In the genomic region with DNA sequence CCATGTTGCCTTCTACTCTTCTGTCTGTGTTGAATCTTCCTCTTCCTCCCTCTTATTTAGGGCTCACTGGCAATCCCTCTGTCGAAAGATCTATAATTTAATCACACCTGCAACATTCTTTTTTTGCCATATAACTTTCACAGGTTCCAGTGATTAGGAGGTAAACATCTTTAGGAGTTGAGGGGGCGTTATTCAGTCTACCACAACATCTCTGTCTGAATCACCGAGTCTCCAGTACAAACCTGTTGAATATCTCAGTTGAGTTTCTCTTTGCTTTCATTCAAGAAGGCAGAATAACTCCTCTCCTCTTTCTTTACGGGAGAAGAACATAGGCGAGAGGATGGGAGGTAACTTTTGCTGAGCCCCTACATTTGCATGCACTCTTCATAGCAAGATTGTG, we compare ENCODE assay signal across 10 cellular contexts.
"Had no signal": no experiment of that assay in that cellular context is flagged by ENCODE, and none has a peak within 500 bp of the region (broad histone marks: within the 10 kb centered on the region; RNA-seq: fewer than 3 reads in every experiment).

No MANE protein-coding gene starts in this region.

- H3K4me3 Mint-ChIP-seq: H9, HFFc6 had no signal

- DNase-seq: GM23248, GOT3, H7, H9, HCEC 1CT, HFFc6 had no signal

- FAIRE-seq: H1, H54 had no signal

- H3K27ac ChIP-seq: GM23248 had no signal

- H3K9me3 ChIP-seq: HAP-1 had no signal

- H3K9me3 Mint-ChIP-seq: H9, HFFc6 had no signal

- H3K4me1 ChIP-seq: HAP-1 had no signal

- H3K9ac ChIP-seq: GM23248 had no signal

- H2AFZ ChIP-seq: GM23248 had no signal

- H3K4me3 ChIP-seq: GM23248, HAP-1 had no signal

- ATAC-seq: HCT116 had no signal

- H3K4me1 Mint-ChIP-seq: H9 had no signal

- H3K36me3 ChIP-seq: HAP-1 had no signal

- H3K27ac Mint-ChIP-seq: H9, HFFc6 had no signal
